17 cellular contexts compared by ENCODE assay signal in genomic region chr20:37393196-37393862, GRCh38. TPM values are rescaled to one million over a fixed set of nuclear protein-coding genes. Genes with fewer than 3 reads are reported as not detected.
DNase-seq lines count a peak whose midpoint lies in the region; ATAC-seq and TF ChIP-seq lines count a peak whose summit lies in the region.
"Had no signal": no experiment of that assay in that cellular context is flagged by ENCODE, and none has a peak within 500 bp of the region (broad histone marks: within the 10 kb centered on the region; RNA-seq: fewer than 3 reads in every experiment).

No MANE protein-coding gene starts in this region.

- H4K91ac ChIP-seq in trophoblast cell (ENCODE audit: low read depth, low read length) = peak overlapping the region; percentile 6

- peaks cover 0 to 88% (median 9%) of the 10 kb centered on the region in 11 experiments; a peak in 12 of 22 replicates for H4K20me1 ChIP-seq in BLaER1 treated with 17β-estradiol and CSF1 and Interleukin-3, amounts not matched to agents 10 nM and 100 nM

- H2AK5ac ChIP-seq in trophoblast cell (ENCODE audit: low read length) = peak overlapping the region; percentile 6

- H3K14ac ChIP-seq in trophoblast cell (ENCODE audit: low read length) = peak overlapping the region; percentile 51

- H3K4me2 ChIP-seq in BLaER1 treated with 17β-estradiol and CSF1 and Interleukin-3, amounts not matched to agents 10 nM and 100 nM = peak overlapping the region; percentile 54 to 84 (median 67)
- H3K4me2 ChIP-seq in trophoblast cell (ENCODE audit: low read length) = no peak overlapping the region
- H3K4me2 ChIP-seq: KMS-11 had no signal

- peak overlapping the region in 10 of 11 experiments; percentile 11 to 60 (median 32); a peak in 10 of 22 replicates for H3K9ac ChIP-seq in BLaER1 treated with 17β-estradiol and CSF1 and Interleukin-3, amounts not matched to agents 10 nM and 100 nM
- no peak overlapping the region for H3K9ac ChIP-seq in liver (ENCODE audit: low read depth in 1 of 2, low read length in 2 of 2)
- H3K9ac ChIP-seq in trophoblast cell (ENCODE audit: low read length) = no peak overlapping the region
- H3K9ac ChIP-seq: KMS-11 had no signal

- H3K18ac ChIP-seq in trophoblast cell (ENCODE audit: low read length) = peak overlapping the region; percentile 44

- H3K23ac ChIP-seq in trophoblast cell (ENCODE audit: low read length) = no peak overlapping the region

- peak overlapping the region; percentile 10 for H4K12ac ChIP-seq in trophoblast cell (ENCODE audit: low read depth, low read length)

- H3K4me3 ChIP-seq in BLaER1 treated with 17β-estradiol and CSF1 and Interleukin-3, amounts not matched to agents 10 nM and 100 nM = no peak overlapping the region
- no peak overlapping the region for H3K4me3 ChIP-seq in liver (ENCODE audit: low read depth in 1 of 3, low read length in 3 of 3)
- no peak overlapping the region for H3K4me3 ChIP-seq in trophoblast cell (ENCODE audit: low read depth, low read length)
- H3K4me3 ChIP-seq: gastrocnemius medialis had no signal

- no peak overlapping the region for H2BK5ac ChIP-seq in trophoblast cell (ENCODE audit: low read depth, low read length, poor library complexity)

- no peak overlapping the region for H2AFZ ChIP-seq in trophoblast cell (ENCODE audit: insufficient read depth, low read length, poor library complexity)

- H3K4ac ChIP-seq in trophoblast cell (ENCODE audit: low read depth, low read length) = no peak overlapping the region

- H3K79me2 ChIP-seq in trophoblast cell (ENCODE audit: control insufficient read depth, insufficient read depth, low read length, poor library complexity) = peaks cover 7% of the 10 kb centered on the region

- H3K9me3 ChIP-seq in BLaER1 treated with 17β-estradiol and CSF1 and Interleukin-3, amounts not matched to agents 10 nM and 100 nM (replicated peaks in 1 of 11) = no peaks in the 10 kb centered on the region
- H3K9me3 ChIP-seq in liver (ENCODE audit: control insufficient read depth in 4 of 4, low read length in 3 of 4) = no peaks in the 10 kb centered on the region
- peaks cover 7% of the 10 kb centered on the region for H3K9me3 ChIP-seq in trophoblast cell (ENCODE audit: insufficient read depth, low read depth, low read length)
- H3K9me3 ChIP-seq: gastrocnemius medialis had no signal

- H3K27ac ChIP-seq in BLaER1 treated with 17β-estradiol and CSF1 and Interleukin-3, amounts not matched to agents 10 nM and 100 nM = peak overlapping the region in 6 of 11 experiments; percentile 10 to 65 (median 39); a peak in 7 of 22 replicates
- no peak overlapping the region for H3K27ac ChIP-seq in liver (ENCODE audit: low read depth in 1 of 2, low read length in 2 of 2)
- peak overlapping the region; percentile 20 for H3K27ac ChIP-seq in trophoblast cell (ENCODE audit: low read depth, low read length)
- H3K27ac ChIP-seq: gastrocnemius medialis, KMS-11 had no signal

- no peak for DNase-seq in trophoblast cell
- no peak for DNase-seq in NCI-H2227 treated with DMSO at 0.1 percent for 48 hours (lab: John Stamatoyannopoulos, UW)
- no peak for DNase-seq in NCI-H446 (lab: John Stamatoyannopoulos, UW)
- DNase-seq in stimulated activated CD4-positive, alpha-beta T cell treated with anti-CD3 and anti-CD28 coated beads, Interleukin-4, amount 100 ng/mL, for 24 hours = no peak
- no peak for DNase-seq in Kasumi-1 (lab: John Stamatoyannopoulos, UW)
- DNase-seq: gastrocnemius medialis; GDM1; naive thymus-derived CD4-positive, alpha-beta T cell; NCI-H1930; NCI-H226; SHP77 treated with DMSO at 0.1 percent for 48 hours; stimulated activated CD4-positive, alpha-beta T cell treated with anti-CD3 and anti-CD28 coated beads, Interleukin-2, amount 100 ng/mL, for 24 hours had no signal

- peaks cover 37 to 57% (median 43%) of the 10 kb centered on the region in 10 experiments for H3K4me1 ChIP-seq in BLaER1 treated with 17β-estradiol and CSF1 and Interleukin-3, amounts not matched to agents 10 nM and 100 nM
- H3K4me1 ChIP-seq in liver (ENCODE audit: control insufficient read depth in 4 of 4, insufficient read depth in 4 of 4, low read length in 3 of 4) = peaks cover 0 to 15% (median 7%) of the 10 kb centered on the region in 4 donors
- H3K4me1 ChIP-seq in trophoblast cell (ENCODE audit: control insufficient read depth in 1 of 2, insufficient read depth in 2 of 2, low read length in 2 of 2) = peaks cover 28 to 36% of the 10 kb centered on the region in 2 experiments
- H3K4me1 ChIP-seq: gastrocnemius medialis had no signal

- H3K79me1 ChIP-seq in trophoblast cell (ENCODE audit: low read length) = peaks cover 17% of the 10 kb centered on the region

- H2BK12ac ChIP-seq in trophoblast cell (ENCODE audit: low read length) = no peak overlapping the region

- H3K36me3 ChIP-seq in BLaER1 treated with 17β-estradiol and CSF1 and Interleukin-3, amounts not matched to agents 10 nM and 100 nM = peaks cover 25 to 98% (median 50%) of the 10 kb centered on the region in 11 experiments; a peak in 21 of 22 replicates
- H3K36me3 ChIP-seq in liver (ENCODE audit: control insufficient read depth in 4 of 4, insufficient read depth in 3 of 4, low read depth in 1 of 4, low read length in 3 of 4) = no peaks in the 10 kb centered on the region
- peaks cover 94% of the 10 kb centered on the region in 2 experiments for H3K36me3 ChIP-seq in trophoblast cell (ENCODE audit: control insufficient read depth in 1 of 2, insufficient read depth in 2 of 2, low read length in 2 of 2)
- H3K36me3 ChIP-seq: gastrocnemius medialis had no signal

- H4K8ac ChIP-seq in trophoblast cell (ENCODE audit: low read depth, low read length) = peak overlapping the region; percentile 2

- H3K27me3 ChIP-seq in BLaER1 treated with 17β-estradiol and CSF1 and Interleukin-3, amounts not matched to agents 10 nM and 100 nM = no peaks in the 10 kb centered on the region
- no peaks in the 10 kb centered on the region for H3K27me3 ChIP-seq in liver (ENCODE audit: control insufficient read depth in 4 of 4, insufficient read depth in 4 of 4, low read length in 3 of 4)
- no peaks in the 10 kb centered on the region for H3K27me3 ChIP-seq in trophoblast cell (ENCODE audit: insufficient read depth, low read length)

- ATAC-seq in SK-N-SH treated with all-trans-retinoic acid at 6 μM for 48 hours = peak; percentile 8; the same call in 1 of the 3 replicates
- ATAC-seq: esophagus mucosa; gastrocnemius medialis; naive thymus-derived CD4-positive, alpha-beta T cell had no signal

- no peak for TF ChIP-seq CTCF in liver (IDR thresholded peaks at IDR 0.05; ENCODE audit: low read depth, low read length, missing input control)

- TF ChIP-seq RAD21 in liver (IDR thresholded peaks at IDR 0.05) = no peak

- H2BK120ac ChIP-seq in trophoblast cell (ENCODE audit: insufficient read depth, low read length, poor library complexity) = no peak overlapping the region

- WGBS in liver = 65% methylated on average over 11 of the region's 11 CpGs
- no CpG with 5 or more reads among the region's 11 CpGs for WGBS in trophoblast cell (ENCODE audit: extremely low coverage, insufficient coverage, insufficient read length)

TF ChIP-seq in SK-N-SH treated with all-trans-retinoic acid at 6 μM for 48 hours, 23 proteins besides CTCF, POLR2A, EP300 and RAD21:
- TF ChIP-seq ESRRG (CRISPR knock-in tag; IDR thresholded peaks at IDR 0.05) = no peak

TF ChIP-seq in liver, 16 proteins besides CTCF, POLR2A, EP300 and RAD21 (continues in another document):
- TF ChIP-seq, protein P1, sequence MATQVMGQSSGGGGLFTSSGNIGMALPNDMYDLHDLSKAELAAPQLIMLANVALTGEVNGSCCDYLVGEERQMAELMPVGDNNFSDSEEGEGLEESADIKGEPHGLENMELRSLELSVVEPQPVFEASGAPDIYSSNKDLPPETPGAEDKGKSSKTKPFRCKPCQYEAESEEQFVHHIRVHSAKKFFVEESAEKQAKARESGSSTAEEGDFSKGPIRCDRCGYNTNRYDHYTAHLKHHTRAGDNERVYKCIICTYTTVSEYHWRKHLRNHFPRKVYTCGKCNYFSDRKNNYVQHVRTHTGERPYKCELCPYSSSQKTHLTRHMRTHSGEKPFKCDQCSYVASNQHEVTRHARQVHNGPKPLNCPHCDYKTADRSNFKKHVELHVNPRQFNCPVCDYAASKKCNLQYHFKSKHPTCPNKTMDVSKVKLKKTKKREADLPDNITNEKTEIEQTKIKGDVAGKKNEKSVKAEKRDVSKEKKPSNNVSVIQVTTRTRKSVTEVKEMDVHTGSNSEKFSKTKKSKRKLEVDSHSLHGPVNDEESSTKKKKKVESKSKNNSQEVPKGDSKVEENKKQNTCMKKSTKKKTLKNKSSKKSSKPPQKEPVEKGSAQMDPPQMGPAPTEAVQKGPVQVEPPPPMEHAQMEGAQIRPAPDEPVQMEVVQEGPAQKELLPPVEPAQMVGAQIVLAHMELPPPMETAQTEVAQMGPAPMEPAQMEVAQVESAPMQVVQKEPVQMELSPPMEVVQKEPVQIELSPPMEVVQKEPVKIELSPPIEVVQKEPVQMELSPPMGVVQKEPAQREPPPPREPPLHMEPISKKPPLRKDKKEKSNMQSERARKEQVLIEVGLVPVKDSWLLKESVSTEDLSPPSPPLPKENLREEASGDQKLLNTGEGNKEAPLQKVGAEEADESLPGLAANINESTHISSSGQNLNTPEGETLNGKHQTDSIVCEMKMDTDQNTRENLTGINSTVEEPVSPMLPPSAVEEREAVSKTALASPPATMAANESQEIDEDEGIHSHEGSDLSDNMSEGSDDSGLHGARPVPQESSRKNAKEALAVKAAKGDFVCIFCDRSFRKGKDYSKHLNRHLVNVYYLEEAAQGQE (IDR thresholded peaks at IDR 0.05) = peak; percentile 14
- TF ChIP-seq NR2F2 (IDR thresholded peaks at IDR 0.05) = no peak
- TF ChIP-seq HNF4A (conservative IDR thresholded peaks at IDR 0.05) = peak; percentile 94 to 95
- TF ChIP-seq TAF1 (conservative IDR thresholded peaks at IDR 0.05) = no peak
- no peak for TF ChIP-seq HNF4G (IDR thresholded peaks at IDR 0.05)
- TF ChIP-seq GABPA (IDR thresholded peaks at IDR 0.05 in 1 of 2, conservative IDR thresholded peaks at IDR 0.05 in 1 of 2) = no peak
- TF ChIP-seq RXRA (IDR thresholded peaks at IDR 0.05) = peak in 1 of 2 donors; percentile 63
- no peak for TF ChIP-seq YY1 (IDR thresholded peaks at IDR 0.05)
- TF ChIP-seq FOXA2 (IDR thresholded peaks at IDR 0.05) = peak; percentile 11
- TF ChIP-seq SP1 (IDR thresholded peaks at IDR 0.05) = peak; percentile 79

RNA-seq across cellular contexts. Expression of gene SRC, which starts 47.4 kb away (rescaled TPM):
- 10 to 100 TPM in 1 of 2 donors, 1 to 10 TPM in 1; 7.1 to 21.2 TPM for total RNA-seq in liver
- polyA plus RNA-seq in liver = 1 to 10 TPM; 3.3 to 3.7 TPM
- polyA plus RNA-seq in trophoblast cell (2013) = 188 and 198 TPM in 2 replicates

Comparison
In these comparisons a context has a peak if more than half of its experiments do, and no peak if none do; other contexts are left out.
1. H3K27ac ChIP-seq: peak in BLaER1 treated with 17β-estradiol and CSF1 and Interleukin-3, amounts not matched to agents 10 nM and 100 nM (6 of 11) and trophoblast cell (single experiment); none in liver (0 of 2).
2. H3K9ac ChIP-seq: peak in BLaER1 treated with 17β-estradiol and CSF1 and Interleukin-3, amounts not matched to agents 10 nM and 100 nM (10 of 11); none in liver (0 of 2) and trophoblast cell (single experiment).